Comparison of ENCODE assay signal across 16 cellular contexts in the genomic region with DNA sequence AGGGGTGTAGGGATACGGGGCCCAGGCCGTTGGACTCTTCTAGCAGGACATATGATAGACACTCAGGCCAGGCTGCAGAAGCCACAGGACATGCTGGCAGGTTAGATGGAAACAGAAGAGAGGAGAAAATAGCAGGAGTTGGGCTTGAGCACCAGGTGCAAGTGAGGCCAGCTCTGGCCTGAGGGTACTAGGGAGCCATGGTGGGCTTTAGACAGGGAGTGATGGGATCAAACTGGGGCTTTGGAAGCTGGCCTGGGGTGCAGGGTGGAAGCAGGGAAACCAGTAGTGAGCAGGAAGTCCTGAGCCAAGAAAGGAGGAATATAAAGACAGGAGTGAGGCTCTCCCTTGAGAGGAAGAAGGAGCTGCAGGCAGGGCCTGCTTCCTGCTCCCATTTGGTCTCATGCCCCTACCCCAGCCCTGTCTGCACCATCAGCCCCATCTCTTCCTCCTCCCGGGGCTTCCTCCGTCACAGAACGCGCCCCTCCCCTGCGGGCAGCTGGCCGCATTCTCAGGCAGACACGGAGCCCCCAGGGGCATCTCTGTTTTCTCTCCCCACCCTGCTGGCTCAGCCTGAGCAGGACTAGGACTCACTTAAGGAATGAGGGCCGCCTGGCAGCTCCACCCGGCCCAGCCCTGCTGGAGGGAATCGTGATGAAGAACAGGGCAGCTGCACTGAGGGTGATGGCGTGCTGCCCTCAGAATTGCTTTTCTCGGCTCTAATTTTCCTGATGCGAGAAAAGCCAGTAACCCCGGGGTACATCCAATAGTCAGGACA.
DNase-seq lines count a peak whose midpoint lies in the region; ATAC-seq and TF ChIP-seq lines count a peak whose summit lies in the region.
"Had no signal": no experiment of that assay in that cellular context is flagged by ENCODE, and none has a peak within 500 bp of the region (broad histone marks: within the 10 kb centered on the region; RNA-seq: fewer than 3 reads in every experiment).

No MANE protein-coding gene starts in this region.

- no peak overlapping the region for H3K4ac ChIP-seq in neuronal stem cell (ENCODE audit: low read length)

- H4K91ac ChIP-seq in neuronal stem cell (ENCODE audit: low read depth, low read length, poor library complexity): no peak overlapping the region

- H3K23ac ChIP-seq in neuronal stem cell (ENCODE audit: low read depth, low read length, poor library complexity): no peak overlapping the region

- H3K4me1 ChIP-seq in gastroesophageal sphincter (peaks cover 0 to 12% (median 8%) of the 10 kb centered on the region in 3 donors), neuronal stem cell (ENCODE audit: control insufficient read depth in 2 of 2, insufficient read depth in 1 of 2, low read depth in 1 of 2, low read length in 2 of 2) (peaks cover 0 to 2% of the 10 kb centered on the region in 2 donors)
- H3K4me1 ChIP-seq: colonic mucosa had no signal

- no peak overlapping the region for H3K4me2 ChIP-seq in neuronal stem cell (ENCODE audit: insufficient read depth, low read length, poor library complexity, severe bottlenecking)

- DNase-seq in Right ventricle myocardium inferior (ENCODE audit: missing footprints) (peak; percentile 80), cardiac septum (ENCODE audit: low spot score) (no peak), neuronal stem cell (ENCODE audit: low spot score) (no peak), SHP77 (lab: John Stamatoyannopoulos, UW) (no peak), DMS 273 treated with DMSO at 0.1 percent for 48 hours (lab: John Stamatoyannopoulos, UW) (no peak)
- no peak for DNase-seq in activated CD4-positive, alpha-beta T cell treated with anti-CD3 and anti-CD28 coated beads, Interleukin-2, amount 50 U/mL, for 48 hours
- DNase-seq in activated naive CD4-positive, alpha-beta T cell (lab: John Stamatoyannopoulos, UW): no peak
- DNase-seq: activated CD4-positive, alpha-beta memory T cell treated with anti-CD3 and anti-CD28 coated beads, Interleukin-2, amount 10 ng/mL, durations not matched to agents 7 days and 5 days; CD8-positive, alpha-beta memory T cell; colonic mucosa; NCI-H1436; nephron progenitor cell had no signal

- no peaks in the 10 kb centered on the region for H3K9me3 ChIP-seq in gastroesophageal sphincter
- H3K9me3 ChIP-seq in neuronal stem cell (replicated peaks in 1 of 2; ENCODE audit: control insufficient read depth in 2 of 2, insufficient read depth in 1 of 2, low read depth in 1 of 2, low read length in 2 of 2): no peaks in the 10 kb centered on the region
- H3K9me3 ChIP-seq: colonic mucosa, esophagus muscularis mucosa had no signal

- no peak for TF ChIP-seq CTCF in gastroesophageal sphincter (IDR thresholded peaks at IDR 0.05)

- H2BK15ac ChIP-seq in neuronal stem cell (ENCODE audit: low read length): no peak overlapping the region

- H3K18ac ChIP-seq in neuronal stem cell (ENCODE audit: low read length): peak overlapping the region; percentile 44

- H3K79me1 ChIP-seq in neuronal stem cell (ENCODE audit: low read depth, low read length): peaks cover 5% of the 10 kb centered on the region

- peak overlapping the region; percentile 30 for H3K9ac ChIP-seq in neuronal stem cell (ENCODE audit: low read depth, low read length, poor library complexity)

- WGBS in gastroesophageal sphincter (ENCODE audit: low coverage in 1 of 2), 2 donors: 39 to 72% methylated on average over 5 to 10 of the region's 16 CpGs
- no CpG with 5 or more reads among the region's 16 CpGs for WGBS in neuronal stem cell (ENCODE audit: extremely low coverage in 2 of 2, insufficient read length in 2 of 2, insufficient replicate concordance in 1 of 2), 2 donors

- no peak for TF ChIP-seq EP300 in gastroesophageal sphincter (IDR thresholded peaks at IDR 0.05)

- no peak overlapping the region for H4K8ac ChIP-seq in neuronal stem cell (ENCODE audit: low read depth, low read length)

- TF ChIP-seq POLR2A in gastroesophageal sphincter (IDR thresholded peaks at IDR 0.05): no peak

- no peak overlapping the region for H2BK12ac ChIP-seq in neuronal stem cell (ENCODE audit: low read length)

- ATAC-seq in Right ventricle myocardium inferior: peak; percentile 82
- ATAC-seq in gastroesophageal sphincter: peak; percentile 69
- ATAC-seq: stimulated activated effector memory CD8-positive, alpha-beta T cell treated with anti-CD3 and anti-CD28 coated beads, Interleukin-12 subunit alpha, Interleukin-12 subunit beta, amount 100 ng/mL, for 72 hours had no signal

- no peak overlapping the region for H2AFZ ChIP-seq in neuronal stem cell (ENCODE audit: low read length)

- no peak overlapping the region for H3K4me3 ChIP-seq in gastroesophageal sphincter
- no peak overlapping the region for H3K4me3 ChIP-seq in neuronal stem cell (ENCODE audit: low read length in 2 of 2)
- H3K4me3 ChIP-seq: colonic mucosa, esophagus muscularis mucosa had no signal

- H3K27me3 ChIP-seq in gastroesophageal sphincter (no peaks in the 10 kb centered on the region), neuronal stem cell (ENCODE audit: control insufficient read depth in 3 of 3, insufficient read depth in 3 of 3, low read depth in 1 of 3, low read length in 3 of 3) (no peaks in the 10 kb centered on the region)
- H3K27me3 ChIP-seq: colonic mucosa, esophagus muscularis mucosa had no signal

- H3K14ac ChIP-seq in neuronal stem cell (ENCODE audit: low read length): no peak overlapping the region

- intact Hi-C loops in Right ventricle myocardium inferior (cut with DNase I): no loop called here
- intact Hi-C loops in cardiac septum (cut with DNase I): no loop called here

- peak overlapping the region; percentile 75 for H2BK5ac ChIP-seq in neuronal stem cell (ENCODE audit: low read length)

- no peak overlapping the region for H2BK120ac ChIP-seq in neuronal stem cell (ENCODE audit: low read depth, low read length)

- peak overlapping the region; percentile 83 for H2AK5ac ChIP-seq in neuronal stem cell (ENCODE audit: low read depth, low read length)

- H3K36me3 ChIP-seq in gastroesophageal sphincter: no peaks in the 10 kb centered on the region
- H3K36me3 ChIP-seq in neuronal stem cell (replicated peaks in 1 of 2; ENCODE audit: control insufficient read depth in 2 of 2, insufficient read depth in 2 of 2, low read length in 2 of 2): peaks cover 0 to 11% of the 10 kb centered on the region in 2 donors
- H3K36me3 ChIP-seq: colonic mucosa, esophagus muscularis mucosa had no signal

- H3K27ac ChIP-seq in gastroesophageal sphincter (no peak overlapping the region), neuronal stem cell (replicated peaks; ENCODE audit: low read length) (no peak overlapping the region)
- H3K27ac ChIP-seq: colonic mucosa, esophagus muscularis mucosa, HL-60 had no signal
